8 cellular contexts compared by ENCODE assay signal in the genomic region with DNA sequence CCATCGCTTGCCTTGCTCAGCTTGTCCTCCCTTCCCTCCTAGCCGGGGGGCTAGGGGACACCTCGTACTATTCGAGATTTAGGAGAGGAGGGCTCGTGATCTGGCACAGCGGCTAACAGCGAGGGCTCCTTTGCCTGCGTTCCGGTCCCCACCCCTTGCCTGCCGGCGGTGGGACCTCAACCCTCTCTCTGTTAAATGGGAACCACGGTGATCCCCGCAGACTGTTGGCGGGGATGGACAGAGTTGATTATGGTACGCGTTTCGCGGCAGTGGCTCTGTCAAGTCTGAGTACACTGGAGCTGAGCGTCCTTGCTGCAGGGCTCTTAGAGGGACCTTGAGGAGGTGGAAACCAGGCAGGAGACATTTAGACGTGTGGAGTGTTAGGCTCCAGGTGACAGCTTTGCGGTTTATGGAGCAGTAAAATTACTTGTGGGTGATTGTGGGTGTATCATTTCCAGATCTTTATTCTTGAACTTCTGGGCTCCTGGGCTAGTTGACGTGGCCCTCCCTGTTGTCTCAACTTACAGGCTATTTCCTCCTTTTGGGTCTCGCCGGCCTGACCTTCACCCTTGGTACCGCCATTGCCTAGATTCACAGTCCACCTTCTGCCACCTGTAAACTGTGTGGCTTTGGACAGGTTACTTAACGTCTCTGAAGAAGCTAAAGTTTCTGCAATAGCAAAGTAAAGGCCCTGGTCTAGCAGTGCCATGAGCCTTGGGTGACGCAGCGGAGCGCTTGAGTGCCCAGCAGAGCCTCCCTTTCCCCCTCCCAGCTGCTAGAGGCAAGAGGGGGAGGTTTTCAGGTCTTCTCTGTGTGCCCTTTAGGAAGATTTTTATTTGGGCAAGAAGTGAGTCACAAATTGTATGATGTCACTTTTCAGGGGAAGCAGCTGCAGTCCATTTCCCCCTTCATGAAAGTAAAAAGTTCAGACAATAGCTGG. TPM values are rescaled to one million over a fixed set of nuclear protein-coding genes. Genes with fewer than 3 reads are reported as not detected.
A peak's percentile ranks its signal among the peaks of the same experiment; 100 is the strongest.
DNase-seq lines count a peak whose midpoint lies in the region; ATAC-seq, FAIRE-seq and TF ChIP-seq lines count a peak whose summit lies in the region.

No MANE protein-coding gene starts in this region.

- peak overlapping the region; percentile 89 for H3K4me3 ChIP-seq in BE2C (ENCODE audit: low read depth, low read length)
- H3K4me3 ChIP-seq in parathyroid adenoma (ENCODE audit: low read depth, low read length): peak overlapping the region; percentile 98

- no peaks in the 10 kb centered on the region for H3K9me3 Mint-ChIP-seq in activated naive CD8-positive, alpha-beta T cell (ENCODE audit: low read depth)

- H2AFZ ChIP-seq in parathyroid adenoma: peak overlapping the region; percentile 85

- H3K27ac ChIP-seq in parathyroid adenoma: peak overlapping the region; percentile 71

- no peaks in the 10 kb centered on the region for H3K9me3 ChIP-seq in BE2C
- no peaks in the 10 kb centered on the region for H3K9me3 ChIP-seq in parathyroid adenoma (ENCODE audit: control insufficient read depth, low read length)

- H3K4me3 Mint-ChIP-seq in activated naive CD8-positive, alpha-beta T cell: peak overlapping the region; percentile 88

- peaks cover 18% of the 10 kb centered on the region for H3K36me3 Mint-ChIP-seq in activated naive CD8-positive, alpha-beta T cell

- H3K27me3 ChIP-seq in BE2C (no peaks in the 10 kb centered on the region), parathyroid adenoma (ENCODE audit: control insufficient read depth, insufficient read depth, low read length) (no peaks in the 10 kb centered on the region)

- no peaks in the 10 kb centered on the region for H3K36me3 ChIP-seq in BE2C
- H3K36me3 ChIP-seq in parathyroid adenoma (ENCODE audit: control insufficient read depth, insufficient read depth, low read length): no peaks in the 10 kb centered on the region

- DNase-seq in BE2C (peak; percentile 19), RCC 7860 (ENCODE audit: low spot score) (peak; percentile 86), Right ventricle myocardium superior (peak; percentile 55), NCI-H774 (lab: John Stamatoyannopoulos, UW) (no peak)

- peak overlapping the region; percentile 40 for H3K9ac ChIP-seq in parathyroid adenoma

- intact Hi-C loops in Right ventricle myocardium superior (cut with DNase I): no loop called here

- peak; percentile 82 for FAIRE-seq in RCC 7860 (lab: Jason Lieb, UNC)

- peaks cover 47% of the 10 kb centered on the region for H3K4me1 Mint-ChIP-seq in activated naive CD8-positive, alpha-beta T cell (ENCODE audit: low read depth)

- H3K4me1 ChIP-seq in BE2C (no peaks in the 10 kb centered on the region), parathyroid adenoma (no peaks in the 10 kb centered on the region)

- H3K27ac Mint-ChIP-seq in activated naive CD8-positive, alpha-beta T cell: peak overlapping the region; percentile 93

- H3K4me2 ChIP-seq in parathyroid adenoma (ENCODE audit: low read length): peak overlapping the region; percentile 98

- TF ChIP-seq CTCF in BE2C (IDR thresholded peaks at IDR 0.05; ENCODE audit: low read depth, low read length) (no peak), parathyroid adenoma (IDR thresholded peaks at IDR 0.05) (no peak)

- no peaks in the 10 kb centered on the region for H3K27me3 Mint-ChIP-seq in activated naive CD8-positive, alpha-beta T cell

- no peaks in the 10 kb centered on the region for H3K79me2 ChIP-seq in parathyroid adenoma

- peak; percentile 22 for ATAC-seq in GM19023 (IDR thresholded peaks at IDR 0.05; ENCODE audit: unreplicated experiment)
- peak; percentile 5 for ATAC-seq in HG03139 (IDR thresholded peaks at IDR 0.05; ENCODE audit: unreplicated experiment)
- peak; percentile 50 for ATAC-seq in Right ventricle myocardium superior (ENCODE audit: poor library complexity)

RNA-seq across cellular contexts. Expression of gene CASP7, which starts 0.7 kb away (rescaled TPM):
- 4.8 TPM for polyA plus RNA-seq in BE2C (2012; ENCODE audit: insufficient read depth, insufficient read length, low read depth)
- total RNA-seq in Right ventricle myocardium superior: 12.9 TPM

RNA-seq across cellular contexts. Expression of gene NRAP, which starts 16.6 kb away (rescaled TPM):
- not detected for polyA plus RNA-seq in BE2C (2012; ENCODE audit: insufficient read depth, insufficient read length, low read depth)
- total RNA-seq in Right ventricle myocardium superior: 754 TPM
